ENCODE assay signal across 21 cellular contexts in genomic region chr7:122688385-122688998, GRCh38. TPM values are rescaled to one million over a fixed set of nuclear protein-coding genes. Genes with fewer than 3 reads are reported as not detected.
"Had no signal": no experiment of that assay in that cellular context is flagged by ENCODE, and none has a peak within 500 bp of the region (broad histone marks: within the 10 kb centered on the region; RNA-seq: fewer than 3 reads in every experiment).

No MANE protein-coding gene starts in this region.

- H3K4me3 Mint-ChIP-seq: activated CD4-positive, alpha-beta T cell treated with anti-CD3 and anti-CD28 coated beads for 36 hours; activated naive CD4-positive, alpha-beta T cell treated with anti-CD3 and anti-CD28 coated beads, Interleukin-2, amount 50 U/mL, for 24 hours; naive thymus-derived CD4-positive, alpha-beta T cell; stimulated activated naive B cell treated with anti-CD40 and anti-IgM and Interleukin-4, amounts not matched to agents 10 μg/mL and 1 μg/mL and 100 μg/mL, for 72 hours; WTC11 had no signal

- H3K36me3 Mint-ChIP-seq: activated naive CD4-positive, alpha-beta T cell treated with anti-CD3 and anti-CD28 coated beads, Interleukin-2, amount 50 U/mL, for 24 hours; stimulated activated naive B cell treated with anti-CD40 and anti-IgM and Interleukin-4, amounts not matched to agents 10 μg/mL and 1 μg/mL and 100 μg/mL, for 72 hours had no signal

- H3K36me3 ChIP-seq: breast epithelium, gastrocnemius medialis, sigmoid colon, spleen, thyroid gland had no signal

- H3K4me1 ChIP-seq: breast epithelium, gastrocnemius medialis, psoas muscle, sigmoid colon, spleen, thyroid gland had no signal

- DNase-seq: activated CD4-positive, alpha-beta T cell treated with anti-CD3 and anti-CD28 coated beads for 36 hours; activated CD4-positive, alpha-beta T cell treated with anti-CD3 and anti-CD28 coated beads, Interleukin-2, amount 50 U/mL, for 48 hours; activated gamma-delta T cell; gastrocnemius medialis; head of caudate nucleus; mesenchymal stem cell; mucosa of descending colon; naive thymus-derived CD4-positive, alpha-beta T cell; psoas muscle; sigmoid colon; spleen; stimulated activated naive B cell treated with anti-CD40 and anti-IgM and Interleukin-4, amounts not matched to agents 10 μg/mL and 1 μg/mL and 100 μg/mL, for 72 hours; thyroid gland had no signal

- H3K27ac ChIP-seq: breast epithelium, coronary artery, gastrocnemius medialis, psoas muscle, sigmoid colon, spleen, thyroid gland had no signal

- H3K4me1 Mint-ChIP-seq: activated CD4-positive, alpha-beta T cell treated with anti-CD3 and anti-CD28 coated beads for 36 hours; activated naive CD4-positive, alpha-beta T cell treated with anti-CD3 and anti-CD28 coated beads, Interleukin-2, amount 50 U/mL, for 24 hours; naive thymus-derived CD4-positive, alpha-beta T cell; stimulated activated naive B cell treated with anti-CD40 and anti-IgM and Interleukin-4, amounts not matched to agents 10 μg/mL and 1 μg/mL and 100 μg/mL, for 72 hours had no signal

- ATAC-seq: activated CD4-positive, alpha-beta T cell treated with anti-CD3 and anti-CD28 coated beads for 36 hours; gastrocnemius medialis; naive thymus-derived CD4-positive, alpha-beta T cell; stimulated activated naive B cell treated with anti-CD40 and anti-IgM and Interleukin-4, amounts not matched to agents 10 μg/mL and 1 μg/mL and 100 μg/mL, for 72 hours had no signal

- H3K4me3 ChIP-seq: breast epithelium, coronary artery, gastrocnemius medialis, mucosa of descending colon, psoas muscle, sigmoid colon, spleen, thyroid gland had no signal

- H3K27me3 Mint-ChIP-seq: activated CD4-positive, alpha-beta T cell treated with anti-CD3 and anti-CD28 coated beads for 36 hours; activated naive CD4-positive, alpha-beta T cell treated with anti-CD3 and anti-CD28 coated beads, Interleukin-2, amount 50 U/mL, for 24 hours; naive thymus-derived CD4-positive, alpha-beta T cell; stimulated activated naive B cell treated with anti-CD40 and anti-IgM and Interleukin-4, amounts not matched to agents 10 μg/mL and 1 μg/mL and 100 μg/mL, for 72 hours had no signal

- H3K9me3 ChIP-seq: breast epithelium, gastrocnemius medialis, mucosa of descending colon, psoas muscle, sigmoid colon, thyroid gland had no signal

- H3K27me3 ChIP-seq: breast epithelium, gastrocnemius medialis, sigmoid colon, spleen, thyroid gland had no signal

- H3K27ac Mint-ChIP-seq: activated CD4-positive, alpha-beta T cell treated with anti-CD3 and anti-CD28 coated beads for 36 hours; activated naive CD4-positive, alpha-beta T cell treated with anti-CD3 and anti-CD28 coated beads, Interleukin-2, amount 50 U/mL, for 24 hours; naive thymus-derived CD4-positive, alpha-beta T cell; stimulated activated naive B cell treated with anti-CD40 and anti-IgM and Interleukin-4, amounts not matched to agents 10 μg/mL and 1 μg/mL and 100 μg/mL, for 72 hours; WTC11 had no signal

RNA-seq across cellular contexts. Expression of gene RNF133, which starts 10.4 kb away (rescaled TPM):
- total RNA-seq: activated CD4-positive, alpha-beta T cell treated with anti-CD3 and anti-CD28 coated beads for 36 hours; gastrocnemius medialis; kidney epithelial cell; naive thymus-derived CD4-positive, alpha-beta T cell; osteocyte had no signal
- polyA plus RNA-seq: esophagus; liver; naive thymus-derived CD4-positive, alpha-beta T cell; psoas muscle; spleen had no signal

RNA-seq across cellular contexts. Expression of gene RNF148, which starts 14.2 kb away (rescaled TPM):
- total RNA-seq: activated CD4-positive, alpha-beta T cell treated with anti-CD3 and anti-CD28 coated beads for 36 hours; naive thymus-derived CD4-positive, alpha-beta T cell; osteocyte; psoas muscle had no signal
- polyA plus RNA-seq: naive thymus-derived CD4-positive, alpha-beta T cell had no signal
